In the genomic region with DNA sequence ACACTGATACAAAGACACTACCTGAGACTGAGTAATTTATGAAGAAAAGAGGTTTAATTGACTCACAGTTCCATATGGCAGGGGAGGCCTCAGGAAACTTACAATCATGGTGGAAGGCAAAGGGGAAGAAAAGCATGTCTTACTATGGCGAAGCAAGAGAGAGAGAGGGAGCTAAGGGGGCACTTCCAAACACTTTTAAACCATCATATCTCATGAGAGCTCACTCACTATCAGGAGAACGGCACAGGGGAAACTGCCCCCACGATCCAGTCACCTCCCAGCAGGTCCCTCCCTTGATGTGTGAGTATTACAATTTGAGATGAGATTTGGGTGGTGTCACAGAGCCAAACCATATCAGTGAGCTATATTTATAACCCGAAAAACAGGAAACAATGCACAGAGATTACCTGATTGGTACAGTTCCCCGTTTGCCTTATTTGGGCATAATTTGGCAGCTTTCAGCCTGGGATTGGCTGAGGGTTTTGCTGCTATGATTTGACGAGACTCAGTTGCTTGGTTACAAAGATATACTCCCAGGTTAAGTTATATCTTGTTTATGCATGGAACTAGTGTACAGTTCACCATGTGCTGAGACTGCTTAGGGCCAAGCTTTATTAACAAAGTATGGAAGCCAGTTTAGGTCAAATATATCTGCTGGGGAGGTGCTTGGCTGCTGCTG, we compare ENCODE assay signal across 15 cellular contexts.
A peak's percentile ranks its signal among the peaks of the same experiment; 100 is the strongest.
DNase-seq lines count a peak whose midpoint lies in the region; ATAC-seq and TF ChIP-seq lines count a peak whose summit lies in the region.
"Had no signal": no experiment of that assay in that cellular context is flagged by ENCODE, and none has a peak within 500 bp of the region (broad histone marks: within the 10 kb centered on the region; RNA-seq: fewer than 3 reads in every experiment).

No MANE protein-coding gene starts in this region.

- peak; percentile 12 for DNase-seq in M059J (ENCODE audit: low read depth)
- peak; percentile 7 for DNase-seq in RPMI8226
- DNase-seq in dermis blood vessel endothelial cell: peak; percentile 13
- DNase-seq in NCI-H2081 treated with DMSO at 0.1 percent for 48 hours (lab: John Stamatoyannopoulos, UW): no peak
- no peak for DNase-seq in activated CD8-positive, alpha-beta memory T cell treated with anti-CD3 and anti-CD28 coated beads, Interleukin-2, amount 10 ng/mL, durations not matched to agents 7 days and 5 days
- no peak for DNase-seq in posterior cingulate gyrus
- no peak for DNase-seq in endothelial cell (ENCODE audit: low spot score)
- DNase-seq: COR-L47, NCI-H1048, NCI-H345, SHP77 had no signal

- intact Hi-C loops in posterior cingulate gyrus (cut with DNase I): no loop called here

- CTCF ChIA-PET in activated CD8-positive, alpha-beta memory T cell treated with anti-CD3 and anti-CD28 coated beads, Interleukin-2, amount 10 ng/mL, durations not matched to agents 7 days and 5 days (lab: Charles Lee): no interaction called here

- H3K4me3 Mint-ChIP-seq in activated CD8-positive, alpha-beta memory T cell treated with anti-CD3 and anti-CD28 coated beads, Interleukin-2, amount 10 ng/mL, durations not matched to agents 7 days and 5 days: no peak overlapping the region
- no peak overlapping the region for H3K4me3 Mint-ChIP-seq in endothelial cell (ENCODE audit: unreplicated experiment)

- TF ChIP-seq CTCF in 22Rv1 (IDR thresholded peaks at IDR 0.05) (no peak), endothelial cell (IDR thresholded peaks at IDR 0.05; ENCODE audit: unreplicated experiment) (no peak)

- H3K4me1 Mint-ChIP-seq in activated CD8-positive, alpha-beta memory T cell treated with anti-CD3 and anti-CD28 coated beads, Interleukin-2, amount 10 ng/mL, durations not matched to agents 7 days and 5 days: no peaks in the 10 kb centered on the region
- H3K4me1 Mint-ChIP-seq in endothelial cell (ENCODE audit: unreplicated experiment): no peaks in the 10 kb centered on the region

- H3K36me3 Mint-ChIP-seq in activated CD8-positive, alpha-beta memory T cell treated with anti-CD3 and anti-CD28 coated beads, Interleukin-2, amount 10 ng/mL, durations not matched to agents 7 days and 5 days: no peaks in the 10 kb centered on the region
- no peaks in the 10 kb centered on the region for H3K36me3 Mint-ChIP-seq in endothelial cell (ENCODE audit: low read depth, unreplicated experiment)

- H3K27ac Mint-ChIP-seq in activated CD8-positive, alpha-beta memory T cell treated with anti-CD3 and anti-CD28 coated beads, Interleukin-2, amount 10 ng/mL, durations not matched to agents 7 days and 5 days: no peak overlapping the region
- no peak overlapping the region for H3K27ac Mint-ChIP-seq in endothelial cell (ENCODE audit: unreplicated experiment)

- peak overlapping the region; percentile 80 for H3K27ac ChIP-seq in 22Rv1
- H3K27ac ChIP-seq: A549, C4-2B had no signal

- H3K9me3 Mint-ChIP-seq in activated CD8-positive, alpha-beta memory T cell treated with anti-CD3 and anti-CD28 coated beads, Interleukin-2, amount 10 ng/mL, durations not matched to agents 7 days and 5 days (ENCODE audit: low read depth): peaks cover 14% of the 10 kb centered on the region
- H3K9me3 Mint-ChIP-seq in endothelial cell (ENCODE audit: unreplicated experiment): no peaks in the 10 kb centered on the region

- ATAC-seq in activated CD8-positive, alpha-beta memory T cell treated with anti-CD3 and anti-CD28 coated beads, Interleukin-2, amount 10 ng/mL, durations not matched to agents 7 days and 5 days: no peak
- ATAC-seq: A549, Panc1 had no signal

- no peaks in the 10 kb centered on the region for H3K27me3 Mint-ChIP-seq in activated CD8-positive, alpha-beta memory T cell treated with anti-CD3 and anti-CD28 coated beads, Interleukin-2, amount 10 ng/mL, durations not matched to agents 7 days and 5 days
- no peaks in the 10 kb centered on the region for H3K27me3 Mint-ChIP-seq in endothelial cell (ENCODE audit: unreplicated experiment)

Comparison
In these comparisons a context has a peak if more than half of its experiments do, and no peak if none do; other contexts are left out.
1. DNase-seq: peak in M059J (single experiment), RPMI8226 (single experiment) and dermis blood vessel endothelial cell (single experiment); none in NCI-H2081 treated with DMSO at 0.1 percent for 48 hours (single experiment), activated CD8-positive, alpha-beta memory T cell treated with anti-CD3 and anti-CD28 coated beads, Interleukin-2, amount 10 ng/mL, durations not matched to agents 7 days and 5 days (single experiment), posterior cingulate gyrus (0 of 10) and endothelial cell (single experiment).